8 cellular contexts compared by ENCODE assay signal in genomic region chr9:112174223-112174964, GRCh38. TPM values are rescaled to one million over a fixed set of nuclear protein-coding genes. Genes with fewer than 3 reads are reported as not detected.
DNase-seq lines count a peak whose midpoint lies in the region; ATAC-seq and TF ChIP-seq lines count a peak whose summit lies in the region.

No MANE protein-coding gene starts in this region.

- peak overlapping the region; percentile 20 for H3K27ac ChIP-seq in RWPE2 (ENCODE audit: poor library complexity, severe bottlenecking)
- no peak overlapping the region for H3K27ac ChIP-seq in rectal smooth muscle tissue (ENCODE audit: low read depth, low read length)

- DNase-seq in D341Med (ENCODE audit: low spot score) (peak; percentile 90), HPDE6-E6E7 (ENCODE audit: extremely low spot score) (peak; percentile 55), RWPE2 (ENCODE audit: low spot score) (no peak), activated gamma-delta T cell treated with Interleukin-2 at 50 U/mL for 16 hours (peak; percentile 72), Right ventricle myocardium inferior (ENCODE audit: missing footprints) (peak; percentile 92), amniotic stem cell (lab: John Stamatoyannopoulos, UW) (no peak)

- ATAC-seq in GM21381 (IDR thresholded peaks at IDR 0.05; ENCODE audit: unreplicated experiment), result peak; percentile 76
- peak; percentile 61 for ATAC-seq in RWPE2 (ENCODE audit: low read depth)
- ATAC-seq in Right ventricle myocardium inferior, result peak; percentile 88

- peak overlapping the region; percentile 50 for H3K4me3 ChIP-seq in RWPE2 (ENCODE audit: severe bottlenecking)
- H3K4me3 ChIP-seq in rectal smooth muscle tissue (ENCODE audit: low read length), result peak overlapping the region; percentile 35

- H3K36me3 ChIP-seq in RWPE2 (ENCODE audit: low read depth) (no peaks in the 10 kb centered on the region), rectal smooth muscle tissue (ENCODE audit: control insufficient read depth, insufficient read depth, low read length) (no peaks in the 10 kb centered on the region)

- no peaks in the 10 kb centered on the region for H3K9me3 ChIP-seq in RWPE2 (ENCODE audit: severe bottlenecking)

- peaks cover 20% of the 10 kb centered on the region for H3K4me1 ChIP-seq in RWPE2 (ENCODE audit: insufficient read depth, poor library complexity, severe bottlenecking)
- no peaks in the 10 kb centered on the region for H3K4me1 ChIP-seq in rectal smooth muscle tissue (ENCODE audit: control insufficient read depth, insufficient read depth, low read length)

- H3K27me3 ChIP-seq in RWPE2 (ENCODE audit: insufficient read depth, poor library complexity, severe bottlenecking) (no peaks in the 10 kb centered on the region), rectal smooth muscle tissue (ENCODE audit: control insufficient read depth, insufficient read depth, low read length) (no peaks in the 10 kb centered on the region)

- no peak for TF ChIP-seq CTCF in RWPE2 (IDR thresholded peaks at IDR 0.05; ENCODE audit: poor library complexity, severe bottlenecking)

- intact Hi-C loops in Right ventricle myocardium inferior (cut with DNase I), result no loop called here

- no peak overlapping the region for H3K9ac ChIP-seq in rectal smooth muscle tissue (ENCODE audit: low read length)

RNA-seq across cellular contexts. Expression of gene SUSD1, which starts 0.7 kb away (rescaled TPM):
- total RNA-seq in Right ventricle myocardium inferior, result 8.1 TPM

Comparison
In these comparisons a context has a peak if more than half of its experiments do, and no peak if none do; other contexts are left out.
1. DNase-seq: peak in D341Med (single experiment), HPDE6-E6E7 (single experiment), activated gamma-delta T cell treated with Interleukin-2 at 50 U/mL for 16 hours (single experiment) and Right ventricle myocardium inferior (single experiment); none in RWPE2 (single experiment) and amniotic stem cell (single experiment).
2. Peak in every context shown above with its lines, with median percentiles within 50 percentile points of each other: ATAC-seq.